1 cellular context compared by ENCODE assay signal in the genomic region with DNA sequence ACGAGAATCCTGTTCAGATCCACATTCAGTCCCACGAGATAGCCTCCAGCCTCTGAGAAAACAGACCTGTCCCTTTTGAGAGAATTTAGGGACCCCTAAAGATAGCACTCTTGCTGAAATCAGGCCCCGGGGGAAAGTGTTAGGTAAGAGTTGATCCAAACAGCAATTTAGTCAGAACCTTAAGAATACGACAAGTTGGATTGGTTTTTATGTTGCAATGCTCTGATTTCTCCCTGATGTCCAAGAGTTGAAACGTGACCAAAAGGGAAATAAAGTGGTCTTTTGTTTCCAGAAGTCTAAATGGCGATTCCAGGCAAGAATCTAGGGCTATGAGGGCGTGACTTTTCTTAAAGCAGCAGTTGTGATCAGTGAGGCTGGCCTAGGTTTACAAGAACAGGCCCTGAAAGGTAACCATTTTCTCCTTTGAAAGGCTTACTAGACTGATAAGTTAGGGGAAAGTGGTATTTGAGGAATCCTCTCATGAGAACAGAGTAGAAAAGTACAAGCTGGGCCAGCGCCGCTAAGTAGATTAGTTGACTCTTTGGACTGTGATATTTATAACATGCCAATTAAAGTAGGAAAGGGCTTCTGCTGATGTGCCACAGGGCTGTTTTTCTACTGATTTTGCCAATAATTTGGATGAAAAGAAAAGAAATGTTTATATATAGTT.
TF ChIP-seq lines count a peak whose summit lies in the region.

No MANE protein-coding gene starts in this region.

TF ChIP-seq in GM12878, 131 proteins besides CTCF, POLR2A, EP300 and RAD21:
- TF ChIP-seq NFYA (IDR thresholded peaks at IDR 0.05; ENCODE audit: borderline replicate concordance, low read depth, low read length) (no peak), ZZZ3 (IDR thresholded peaks at IDR 0.05; ENCODE audit: control insufficient read depth, insufficient read length, low read depth) (no peak), ATF2 (IDR thresholded peaks at IDR 0.05; ENCODE audit: low read length) (no peak), NFXL1 (IDR thresholded peaks at IDR 0.05; ENCODE audit: borderline replicate concordance) (no peak)
TF ChIP-seq in GM12878: peak in this region for 0.
